In the genomic region with DNA sequence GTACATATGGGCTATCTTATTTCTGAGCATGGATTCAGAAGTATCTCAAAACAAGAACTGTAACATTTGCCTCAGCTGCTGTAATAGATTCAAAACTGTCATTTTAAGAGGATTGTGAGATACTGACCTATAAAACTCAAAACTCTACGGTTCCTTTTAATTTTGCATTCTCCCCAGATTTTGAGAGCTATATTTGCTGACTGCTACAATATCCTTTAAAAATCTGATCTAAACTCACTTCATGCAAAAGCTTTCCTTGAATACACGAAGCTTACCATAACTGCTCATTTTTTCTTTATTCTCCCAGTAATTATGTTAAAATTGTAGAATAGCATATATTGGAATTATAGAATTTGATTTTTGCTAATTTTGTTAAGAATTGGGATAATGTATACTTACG, we compare ENCODE assay signal across 8 cellular contexts.
"Had no signal": no experiment of that assay in that cellular context is flagged by ENCODE, and none has a peak within 500 bp of the region (broad histone marks: within the 10 kb centered on the region; RNA-seq: fewer than 3 reads in every experiment).

No MANE protein-coding gene starts in this region.

- H3K4me3 ChIP-seq: GM12878 had no signal

- DNase-seq: GDM1, GF-D8 had no signal

- ATAC-seq: GM12878 had no signal

- FAIRE-seq: G401.6, GM12878, GM12891, GM12892, GM18507, GM19239 had no signal
